Comparison of ENCODE assay signal across 10 cellular contexts in the genomic region with DNA sequence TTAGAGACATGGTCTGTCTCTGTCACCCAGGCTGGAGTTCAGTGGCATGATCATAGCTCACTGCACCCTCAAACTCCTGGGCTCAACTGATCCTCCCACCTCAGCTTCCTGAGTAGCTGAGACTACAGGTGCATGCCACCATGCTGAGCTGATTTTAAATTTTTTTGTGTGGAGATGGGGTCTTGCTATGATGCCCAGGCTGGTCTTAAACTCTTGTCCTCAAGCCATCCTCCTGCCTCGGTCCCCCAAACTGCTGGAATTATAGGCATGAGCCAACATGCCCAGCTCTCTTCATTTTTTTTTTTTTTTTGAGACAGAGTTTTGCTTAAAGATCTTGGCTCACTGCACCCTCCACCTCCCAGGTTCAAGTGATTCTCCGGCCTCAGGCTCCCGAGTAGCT.
"Had no signal": no experiment of that assay in that cellular context is flagged by ENCODE, and none has a peak within 500 bp of the region (broad histone marks: within the 10 kb centered on the region; RNA-seq: fewer than 3 reads in every experiment).

No MANE protein-coding gene starts in this region.

- H3K36me3 ChIP-seq: HAP-1 had no signal

- DNase-seq: GM23248, GOT3, H9, HCEC 1CT, HFFc6 had no signal

- H2AFZ ChIP-seq: GM23248, GM23338 had no signal

- H3K9me3 Mint-ChIP-seq: GM23338, H9, HFFc6 had no signal

- H3K4me1 Mint-ChIP-seq: GM23338 had no signal

- H3K27ac ChIP-seq: GM23248 had no signal

- FAIRE-seq: H1, H54 had no signal

- H3K4me3 Mint-ChIP-seq: GM23338, H9, HFFc6 had no signal

- H3K27ac Mint-ChIP-seq: GM23338, H9, HFFc6 had no signal

- H3K4me3 ChIP-seq: GM23248, GM23338, HAP-1 had no signal

- H3K9ac ChIP-seq: GM23248 had no signal

- H3K4me2 ChIP-seq: GM23338 had no signal

- ATAC-seq: GM23338, HCT116 had no signal

- H3K4me1 ChIP-seq: HAP-1 had no signal

- H3K9me3 ChIP-seq: HAP-1 had no signal
